ENCODE assay signal across 1 cellular context in genomic region chr14:89232366-89233070, GRCh38.
TF ChIP-seq lines count a peak whose summit lies in the region.

No MANE protein-coding gene starts in this region.

TF ChIP-seq in HepG2, 621 proteins besides CTCF, POLR2A, EP300 and RAD21 (continued from another document and continues in another):
- TF ChIP-seq ZFAT (CRISPR knock-in tag; conservative IDR thresholded peaks at IDR 0.05) = no peak
- peak; percentile 69; the same call in 1 of the 2 replicates for TF ChIP-seq YEATS4 (CRISPR knock-in tag; IDR thresholded peaks at IDR 0.05; ENCODE audit: borderline replicate concordance)
- peak; percentile 57 for TF ChIP-seq ZNF644 (CRISPR knock-in tag; IDR thresholded peaks at IDR 0.05; ENCODE audit: low read depth)
- TF ChIP-seq ZNF276 (CRISPR knock-in tag; IDR thresholded peaks at IDR 0.05; ENCODE audit: low read depth) = no peak
- TF ChIP-seq ZBTB10 (CRISPR knock-in tag; IDR thresholded peaks at IDR 0.05; ENCODE audit: borderline replicate concordance) = no peak
- no peak for TF ChIP-seq POLR2AphosphoS2 (IDR thresholded peaks at IDR 0.05; ENCODE audit: low read depth, low read length)
- TF ChIP-seq ZNF609 (CRISPR knock-in tag; IDR thresholded peaks at IDR 0.05; ENCODE audit: borderline replicate concordance) = peak; percentile 89
- 0 out of 2 replicates have a peak, but pooled peaks have one; percentile 32 for TF ChIP-seq E2F1 (CRISPR knock-in tag; IDR thresholded peaks at IDR 0.05)
- TF ChIP-seq HNRNPH1 (optimal IDR thresholded peaks at IDR 0.05; ENCODE audit: low read depth, low read length) = no peak
- no peak for TF ChIP-seq ZNF335 (CRISPR knock-in tag; IDR thresholded peaks at IDR 0.05)
- TF ChIP-seq ZNF839 (CRISPR knock-in tag; IDR thresholded peaks at IDR 0.05; ENCODE audit: borderline replicate concordance) = no peak
- TF ChIP-seq ZNF30 (CRISPR knock-in tag; IDR thresholded peaks at IDR 0.05) = no peak
- TF ChIP-seq ZNF569 (CRISPR knock-in tag; IDR thresholded peaks at IDR 0.05; ENCODE audit: borderline replicate concordance) = no peak
- peak; percentile 84 for TF ChIP-seq ISL2 (CRISPR knock-in tag; IDR thresholded peaks at IDR 0.05)
- TF ChIP-seq CENPT (CRISPR knock-in tag; IDR thresholded peaks at IDR 0.05; ENCODE audit: low read depth) = no peak
- TF ChIP-seq ATRX (CRISPR knock-in tag; IDR thresholded peaks at IDR 0.05; ENCODE audit: borderline replicate concordance) = no peak
- TF ChIP-seq HNF4G (IDR thresholded peaks at IDR 0.05; ENCODE audit: borderline replicate concordance, low read depth, low read length) = peak; percentile 71; the same call in 1 of the 2 replicates
- 0 out of 2 replicates have a peak, but pooled peaks have one; percentile 46 for TF ChIP-seq HNF4G (CRISPR knock-in tag; IDR thresholded peaks at IDR 0.05; ENCODE audit: borderline replicate concordance, low read depth)
- no peak for TF ChIP-seq ZNF777 (CRISPR knock-in tag; IDR thresholded peaks at IDR 0.05)
- peak; percentile 43 for TF ChIP-seq DBP (CRISPR knock-in tag; IDR thresholded peaks at IDR 0.05; ENCODE audit: not compliant biosample characterization)
- no peak for TF ChIP-seq ZBTB20 (CRISPR knock-in tag; IDR thresholded peaks at IDR 0.05; ENCODE audit: borderline replicate concordance, low read depth)
- peak; percentile 85 for TF ChIP-seq MYPOP (CRISPR knock-in tag; IDR thresholded peaks at IDR 0.05)
- TF ChIP-seq NFAT5 (CRISPR knock-in tag; IDR thresholded peaks at IDR 0.05) = no peak
- TF ChIP-seq GTF2F1 (IDR thresholded peaks at IDR 0.05; ENCODE audit: low read length) = no peak
- TF ChIP-seq PITX1 (CRISPR knock-in tag; IDR thresholded peaks at IDR 0.05) = peak; percentile 100
- no peak for TF ChIP-seq ATF7 (IDR thresholded peaks at IDR 0.05)
- no peak for TF ChIP-seq ATF7 (CRISPR knock-in tag; IDR thresholded peaks at IDR 0.05)
- peak; percentile 87 for TF ChIP-seq PAXIP1 (CRISPR knock-in tag; conservative IDR thresholded peaks at IDR 0.05)
- no peak for TF ChIP-seq NFATC3 (CRISPR knock-in tag; IDR thresholded peaks at IDR 0.05)
- 0 out of 2 replicates have a peak, but pooled peaks have one; percentile 67 for TF ChIP-seq ZNF430 (CRISPR knock-in tag; IDR thresholded peaks at IDR 0.05)
- no peak for TF ChIP-seq ZNF160 (CRISPR knock-in tag; IDR thresholded peaks at IDR 0.05)
- peak; percentile 52; the same call in 1 of the 2 replicates for TF ChIP-seq RXRA (CRISPR knock-in tag; IDR thresholded peaks at IDR 0.05)
- no peak for TF ChIP-seq FOXK2 (IDR thresholded peaks at IDR 0.05)
- no peak for TF ChIP-seq HMGA1 (CRISPR knock-in tag; conservative IDR thresholded peaks at IDR 0.05)
- peak; percentile 75 for TF ChIP-seq NR2F6 (IDR thresholded peaks at IDR 0.05)
- peak; percentile 78 for TF ChIP-seq NR2F6 (CRISPR knock-in tag; IDR thresholded peaks at IDR 0.05)
- no peak for TF ChIP-seq MXD4 (CRISPR knock-in tag; IDR thresholded peaks at IDR 0.05)
- TF ChIP-seq KDM1A (CRISPR knock-in tag; IDR thresholded peaks at IDR 0.05) = 0 out of 2 replicates have a peak, but pooled peaks have one; percentile 29
- TF ChIP-seq NR2F2 (IDR thresholded peaks at IDR 0.05; ENCODE audit: borderline replicate concordance, low read depth) = peak; percentile 40; the same call in 1 of the 2 replicates
- no peak for TF ChIP-seq FLYWCH1 (CRISPR knock-in tag; IDR thresholded peaks at IDR 0.05)
- TF ChIP-seq AGO1 (IDR thresholded peaks at IDR 0.05; ENCODE audit: low read depth, low read length, poor library complexity, severe bottlenecking) = no peak
- no peak for TF ChIP-seq CBFB (CRISPR knock-in tag; IDR thresholded peaks at IDR 0.05)
- TF ChIP-seq FOXC1 (CRISPR knock-in tag; IDR thresholded peaks at IDR 0.05; ENCODE audit: borderline replicate concordance) = peak; percentile 59; the same call in 1 of the 2 replicates
